ENCODE assay signal across 1 cellular context in the genomic region with DNA sequence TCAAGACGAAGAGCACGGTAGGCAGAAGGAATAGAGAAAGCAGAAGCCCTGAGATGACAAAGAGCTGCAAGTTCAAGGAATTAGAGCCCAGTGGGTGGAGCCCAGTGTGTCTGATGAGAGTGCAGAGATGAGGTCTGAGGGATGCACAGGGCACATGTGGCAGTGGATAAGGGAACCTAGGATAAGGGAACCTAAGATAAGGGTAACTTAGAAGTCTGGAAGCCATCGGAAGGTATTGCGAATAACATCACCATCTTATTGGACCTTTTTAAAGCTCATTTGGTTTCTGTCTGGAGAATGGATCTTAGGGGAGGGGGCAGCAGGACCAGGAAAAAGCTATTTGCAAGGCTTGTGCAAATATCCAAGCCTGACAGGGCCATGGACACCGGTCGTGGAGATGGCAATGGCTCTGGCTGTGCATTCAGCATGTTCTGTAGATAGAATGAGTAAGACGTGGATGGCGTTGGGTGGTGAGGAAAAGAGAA.
TF ChIP-seq lines count a peak whose summit lies in the region.

No MANE protein-coding gene starts in this region.

TF ChIP-seq in K562, 482 proteins besides CTCF, POLR2A, EP300 and RAD21 (continued from another document and continues in another):
- TF ChIP-seq, protein P1, sequence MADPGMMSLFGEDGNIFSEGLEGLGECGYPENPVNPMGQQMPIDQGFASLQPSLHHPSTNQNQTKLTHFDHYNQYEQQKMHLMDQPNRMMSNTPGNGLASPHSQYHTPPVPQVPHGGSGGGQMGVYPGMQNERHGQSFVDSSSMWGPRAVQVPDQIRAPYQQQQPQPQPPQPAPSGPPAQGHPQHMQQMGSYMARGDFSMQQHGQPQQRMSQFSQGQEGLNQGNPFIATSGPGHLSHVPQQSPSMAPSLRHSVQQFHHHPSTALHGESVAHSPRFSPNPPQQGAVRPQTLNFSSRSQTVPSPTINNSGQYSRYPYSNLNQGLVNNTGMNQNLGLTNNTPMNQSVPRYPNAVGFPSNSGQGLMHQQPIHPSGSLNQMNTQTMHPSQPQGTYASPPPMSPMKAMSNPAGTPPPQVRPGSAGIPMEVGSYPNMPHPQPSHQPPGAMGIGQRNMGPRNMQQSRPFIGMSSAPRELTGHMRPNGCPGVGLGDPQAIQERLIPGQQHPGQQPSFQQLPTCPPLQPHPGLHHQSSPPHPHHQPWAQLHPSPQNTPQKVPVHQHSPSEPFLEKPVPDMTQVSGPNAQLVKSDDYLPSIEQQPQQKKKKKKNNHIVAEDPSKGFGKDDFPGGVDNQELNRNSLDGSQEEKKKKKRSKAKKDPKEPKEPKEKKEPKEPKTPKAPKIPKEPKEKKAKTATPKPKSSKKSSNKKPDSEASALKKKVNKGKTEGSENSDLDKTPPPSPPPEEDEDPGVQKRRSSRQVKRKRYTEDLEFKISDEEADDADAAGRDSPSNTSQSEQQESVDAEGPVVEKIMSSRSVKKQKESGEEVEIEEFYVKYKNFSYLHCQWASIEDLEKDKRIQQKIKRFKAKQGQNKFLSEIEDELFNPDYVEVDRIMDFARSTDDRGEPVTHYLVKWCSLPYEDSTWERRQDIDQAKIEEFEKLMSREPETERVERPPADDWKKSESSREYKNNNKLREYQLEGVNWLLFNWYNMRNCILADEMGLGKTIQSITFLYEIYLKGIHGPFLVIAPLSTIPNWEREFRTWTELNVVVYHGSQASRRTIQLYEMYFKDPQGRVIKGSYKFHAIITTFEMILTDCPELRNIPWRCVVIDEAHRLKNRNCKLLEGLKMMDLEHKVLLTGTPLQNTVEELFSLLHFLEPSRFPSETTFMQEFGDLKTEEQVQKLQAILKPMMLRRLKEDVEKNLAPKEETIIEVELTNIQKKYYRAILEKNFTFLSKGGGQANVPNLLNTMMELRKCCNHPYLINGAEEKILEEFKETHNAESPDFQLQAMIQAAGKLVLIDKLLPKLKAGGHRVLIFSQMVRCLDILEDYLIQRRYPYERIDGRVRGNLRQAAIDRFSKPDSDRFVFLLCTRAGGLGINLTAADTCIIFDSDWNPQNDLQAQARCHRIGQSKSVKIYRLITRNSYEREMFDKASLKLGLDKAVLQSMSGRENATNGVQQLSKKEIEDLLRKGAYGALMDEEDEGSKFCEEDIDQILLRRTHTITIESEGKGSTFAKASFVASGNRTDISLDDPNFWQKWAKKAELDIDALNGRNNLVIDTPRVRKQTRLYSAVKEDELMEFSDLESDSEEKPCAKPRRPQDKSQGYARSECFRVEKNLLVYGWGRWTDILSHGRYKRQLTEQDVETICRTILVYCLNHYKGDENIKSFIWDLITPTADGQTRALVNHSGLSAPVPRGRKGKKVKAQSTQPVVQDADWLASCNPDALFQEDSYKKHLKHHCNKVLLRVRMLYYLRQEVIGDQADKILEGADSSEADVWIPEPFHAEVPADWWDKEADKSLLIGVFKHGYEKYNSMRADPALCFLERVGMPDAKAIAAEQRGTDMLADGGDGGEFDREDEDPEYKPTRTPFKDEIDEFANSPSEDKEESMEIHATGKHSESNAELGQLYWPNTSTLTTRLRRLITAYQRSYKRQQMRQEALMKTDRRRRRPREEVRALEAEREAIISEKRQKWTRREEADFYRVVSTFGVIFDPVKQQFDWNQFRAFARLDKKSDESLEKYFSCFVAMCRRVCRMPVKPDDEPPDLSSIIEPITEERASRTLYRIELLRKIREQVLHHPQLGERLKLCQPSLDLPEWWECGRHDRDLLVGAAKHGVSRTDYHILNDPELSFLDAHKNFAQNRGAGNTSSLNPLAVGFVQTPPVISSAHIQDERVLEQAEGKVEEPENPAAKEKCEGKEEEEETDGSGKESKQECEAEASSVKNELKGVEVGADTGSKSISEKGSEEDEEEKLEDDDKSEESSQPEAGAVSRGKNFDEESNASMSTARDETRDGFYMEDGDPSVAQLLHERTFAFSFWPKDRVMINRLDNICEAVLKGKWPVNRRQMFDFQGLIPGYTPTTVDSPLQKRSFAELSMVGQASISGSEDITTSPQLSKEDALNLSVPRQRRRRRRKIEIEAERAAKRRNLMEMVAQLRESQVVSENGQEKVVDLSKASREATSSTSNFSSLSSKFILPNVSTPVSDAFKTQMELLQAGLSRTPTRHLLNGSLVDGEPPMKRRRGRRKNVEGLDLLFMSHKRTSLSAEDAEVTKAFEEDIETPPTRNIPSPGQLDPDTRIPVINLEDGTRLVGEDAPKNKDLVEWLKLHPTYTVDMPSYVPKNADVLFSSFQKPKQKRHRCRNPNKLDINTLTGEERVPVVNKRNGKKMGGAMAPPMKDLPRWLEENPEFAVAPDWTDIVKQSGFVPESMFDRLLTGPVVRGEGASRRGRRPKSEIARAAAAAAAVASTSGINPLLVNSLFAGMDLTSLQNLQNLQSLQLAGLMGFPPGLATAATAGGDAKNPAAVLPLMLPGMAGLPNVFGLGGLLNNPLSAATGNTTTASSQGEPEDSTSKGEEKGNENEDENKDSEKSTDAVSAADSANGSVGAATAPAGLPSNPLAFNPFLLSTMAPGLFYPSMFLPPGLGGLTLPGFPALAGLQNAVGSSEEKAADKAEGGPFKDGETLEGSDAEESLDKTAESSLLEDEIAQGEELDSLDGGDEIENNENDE (IDR thresholded peaks at IDR 0.05; ENCODE audit: low read depth, low read length): no peak
- TF ChIP-seq ZNF764 (CRISPR knock-in tag; IDR thresholded peaks at IDR 0.05; ENCODE audit: low read depth) (no peak), PHF21A (IDR thresholded peaks at IDR 0.05; ENCODE audit: borderline replicate concordance, low read depth) (no peak), SOX6 (IDR thresholded peaks at IDR 0.05) (peak; percentile 90), ZNF146 (CRISPR knock-in tag; IDR thresholded peaks at IDR 0.05; ENCODE audit: unreplicated experiment) (no peak), CREM (IDR thresholded peaks at IDR 0.05; ENCODE audit: low read depth) (peak; percentile 75), ARHGAP35 (IDR thresholded peaks at IDR 0.05; ENCODE audit: partially characterized antibody) (no peak), RBFOX2 (IDR thresholded peaks at IDR 0.05; ENCODE audit: low read depth, low read length) (no peak), ZNF143 (CRISPR knock-in tag; IDR thresholded peaks at IDR 0.05) (no peak), TARDBP (IDR thresholded peaks at IDR 0.05) (no peak), KDM4B (IDR thresholded peaks at IDR 0.05; ENCODE audit: borderline replicate concordance in 2 of 2, low read depth in 1 of 2) (no peak), NEUROD1 (IDR thresholded peaks at IDR 0.05; ENCODE audit: borderline replicate concordance, low read depth, low read length, partially characterized antibody) (peak; percentile 77), CC2D1A (IDR thresholded peaks at IDR 0.05) (peak; percentile 79; the same call in 1 of the 2 replicates), SAP30 (IDR thresholded peaks at IDR 0.05; ENCODE audit: borderline replicate concordance, insufficient read depth, low read depth, low read length, poor library complexity, severe bottlenecking) (no peak), SRSF7 (optimal IDR thresholded peaks at IDR 0.05; ENCODE audit: low read depth, low read length) (no peak), PHB2 (IDR thresholded peaks at IDR 0.05; ENCODE audit: low read depth) (peak; percentile 51; the same call in 1 of the 2 replicates), ZNF121 (CRISPR knock-in tag; conservative IDR thresholded peaks at IDR 0.05) (no peak), SREBF2 (CRISPR knock-in tag; IDR thresholded peaks at IDR 0.05) (no peak), GTF2E2 (tag; IDR thresholded peaks at IDR 0.05) (no peak), ZFP36 (IDR thresholded peaks at IDR 0.05; ENCODE audit: low read depth, low read length, partially characterized antibody) (no peak), ARID2 (IDR thresholded peaks at IDR 0.05) (no peak), MAZ (CRISPR knock-in tag; conservative IDR thresholded peaks at IDR 0.05 in 1 of 2, IDR thresholded peaks at IDR 0.05 in 1 of 2) (peak in 1 of 2 experiments; percentile 22; a peak in 1 of 4 replicates), SMAD3 (CRISPR knock-in tag; conservative IDR thresholded peaks at IDR 0.05) (no peak), MCM5 (IDR thresholded peaks at IDR 0.05; ENCODE audit: low read depth) (no peak), RBM39 (optimal IDR thresholded peaks at IDR 0.05; ENCODE audit: low read depth, low read length) (no peak), THRAP3 (IDR thresholded peaks at IDR 0.05; ENCODE audit: borderline replicate concordance) (no peak), KDM2B (CRISPR knock-in tag; IDR thresholded peaks at IDR 0.05) (no peak), ZNF282 (CRISPR knock-in tag; IDR thresholded peaks at IDR 0.05) (no peak)
- TF ChIP-seq, protein P2, sequence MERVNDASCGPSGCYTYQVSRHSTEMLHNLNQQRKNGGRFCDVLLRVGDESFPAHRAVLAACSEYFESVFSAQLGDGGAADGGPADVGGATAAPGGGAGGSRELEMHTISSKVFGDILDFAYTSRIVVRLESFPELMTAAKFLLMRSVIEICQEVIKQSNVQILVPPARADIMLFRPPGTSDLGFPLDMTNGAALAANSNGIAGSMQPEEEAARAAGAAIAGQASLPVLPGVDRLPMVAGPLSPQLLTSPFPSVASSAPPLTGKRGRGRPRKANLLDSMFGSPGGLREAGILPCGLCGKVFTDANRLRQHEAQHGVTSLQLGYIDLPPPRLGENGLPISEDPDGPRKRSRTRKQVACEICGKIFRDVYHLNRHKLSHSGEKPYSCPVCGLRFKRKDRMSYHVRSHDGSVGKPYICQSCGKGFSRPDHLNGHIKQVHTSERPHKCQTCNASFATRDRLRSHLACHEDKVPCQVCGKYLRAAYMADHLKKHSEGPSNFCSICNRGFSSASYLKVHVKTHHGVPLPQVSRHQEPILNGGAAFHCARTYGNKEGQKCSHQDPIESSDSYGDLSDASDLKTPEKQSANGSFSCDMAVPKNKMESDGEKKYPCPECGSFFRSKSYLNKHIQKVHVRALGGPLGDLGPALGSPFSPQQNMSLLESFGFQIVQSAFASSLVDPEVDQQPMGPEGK (CRISPR knock-in tag; IDR thresholded peaks at IDR 0.05; ENCODE audit: borderline replicate concordance): no peak
- TF ChIP-seq, protein P3, sequence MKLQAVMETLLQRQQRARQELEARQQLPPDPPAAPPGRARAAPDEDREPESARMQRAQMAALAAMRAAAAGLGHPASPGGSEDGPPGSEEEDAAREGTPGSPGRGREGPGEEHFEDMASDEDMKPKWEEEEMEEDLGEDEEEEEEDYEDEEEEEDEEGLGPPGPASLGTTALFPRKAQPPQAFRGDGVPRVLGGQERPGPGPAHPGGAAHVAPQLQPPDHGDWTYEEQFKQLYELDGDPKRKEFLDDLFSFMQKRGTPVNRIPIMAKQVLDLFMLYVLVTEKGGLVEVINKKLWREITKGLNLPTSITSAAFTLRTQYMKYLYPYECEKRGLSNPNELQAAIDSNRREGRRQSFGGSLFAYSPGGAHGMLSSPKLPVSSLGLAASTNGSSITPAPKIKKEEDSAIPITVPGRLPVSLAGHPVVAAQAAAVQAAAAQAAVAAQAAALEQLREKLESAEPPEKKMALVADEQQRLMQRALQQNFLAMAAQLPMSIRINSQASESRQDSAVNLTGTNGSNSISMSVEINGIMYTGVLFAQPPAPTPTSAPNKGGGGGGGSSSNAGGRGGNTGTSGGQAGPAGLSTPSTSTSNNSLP (IDR thresholded peaks at IDR 0.05; ENCODE audit: borderline replicate concordance, low read depth, low read length): 0 out of 2 replicates have a peak, but pooled peaks have one; percentile 12
- TF ChIP-seq, protein P4, sequence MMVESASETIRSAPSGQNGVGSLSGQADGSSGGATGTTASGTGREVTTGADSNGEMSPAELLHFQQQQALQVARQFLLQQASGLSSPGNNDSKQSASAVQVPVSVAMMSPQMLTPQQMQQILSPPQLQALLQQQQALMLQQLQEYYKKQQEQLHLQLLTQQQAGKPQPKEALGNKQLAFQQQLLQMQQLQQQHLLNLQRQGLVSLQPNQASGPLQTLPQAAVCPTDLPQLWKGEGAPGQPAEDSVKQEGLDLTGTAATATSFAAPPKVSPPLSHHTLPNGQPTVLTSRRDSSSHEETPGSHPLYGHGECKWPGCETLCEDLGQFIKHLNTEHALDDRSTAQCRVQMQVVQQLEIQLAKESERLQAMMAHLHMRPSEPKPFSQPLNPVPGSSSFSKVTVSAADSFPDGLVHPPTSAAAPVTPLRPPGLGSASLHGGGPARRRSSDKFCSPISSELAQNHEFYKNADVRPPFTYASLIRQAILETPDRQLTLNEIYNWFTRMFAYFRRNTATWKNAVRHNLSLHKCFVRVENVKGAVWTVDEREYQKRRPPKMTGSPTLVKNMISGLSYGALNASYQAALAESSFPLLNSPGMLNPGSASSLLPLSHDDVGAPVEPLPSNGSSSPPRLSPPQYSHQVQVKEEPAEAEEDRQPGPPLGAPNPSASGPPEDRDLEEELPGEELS (CRISPR knock-in tag; IDR thresholded peaks at IDR 0.05; ENCODE audit: borderline replicate concordance): no peak
- TF ChIP-seq, protein P5, sequence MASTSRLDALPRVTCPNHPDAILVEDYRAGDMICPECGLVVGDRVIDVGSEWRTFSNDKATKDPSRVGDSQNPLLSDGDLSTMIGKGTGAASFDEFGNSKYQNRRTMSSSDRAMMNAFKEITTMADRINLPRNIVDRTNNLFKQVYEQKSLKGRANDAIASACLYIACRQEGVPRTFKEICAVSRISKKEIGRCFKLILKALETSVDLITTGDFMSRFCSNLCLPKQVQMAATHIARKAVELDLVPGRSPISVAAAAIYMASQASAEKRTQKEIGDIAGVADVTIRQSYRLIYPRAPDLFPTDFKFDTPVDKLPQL (IDR thresholded peaks at IDR 0.05; ENCODE audit: extremely low read depth, insufficient read length): no peak
- TF ChIP-seq, protein P6, sequence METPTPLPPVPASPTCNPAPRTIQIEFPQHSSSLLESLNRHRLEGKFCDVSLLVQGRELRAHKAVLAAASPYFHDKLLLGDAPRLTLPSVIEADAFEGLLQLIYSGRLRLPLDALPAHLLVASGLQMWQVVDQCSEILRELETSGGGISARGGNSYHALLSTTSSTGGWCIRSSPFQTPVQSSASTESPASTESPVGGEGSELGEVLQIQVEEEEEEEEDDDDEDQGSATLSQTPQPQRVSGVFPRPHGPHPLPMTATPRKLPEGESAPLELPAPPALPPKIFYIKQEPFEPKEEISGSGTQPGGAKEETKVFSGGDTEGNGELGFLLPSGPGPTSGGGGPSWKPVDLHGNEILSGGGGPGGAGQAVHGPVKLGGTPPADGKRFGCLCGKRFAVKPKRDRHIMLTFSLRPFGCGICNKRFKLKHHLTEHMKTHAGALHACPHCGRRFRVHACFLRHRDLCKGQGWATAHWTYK (CRISPR knock-in tag; IDR thresholded peaks at IDR 0.05): peak; percentile 25; the same call in 1 of the 2 replicates
